1 cellular context compared by ENCODE assay signal in the genomic region with DNA sequence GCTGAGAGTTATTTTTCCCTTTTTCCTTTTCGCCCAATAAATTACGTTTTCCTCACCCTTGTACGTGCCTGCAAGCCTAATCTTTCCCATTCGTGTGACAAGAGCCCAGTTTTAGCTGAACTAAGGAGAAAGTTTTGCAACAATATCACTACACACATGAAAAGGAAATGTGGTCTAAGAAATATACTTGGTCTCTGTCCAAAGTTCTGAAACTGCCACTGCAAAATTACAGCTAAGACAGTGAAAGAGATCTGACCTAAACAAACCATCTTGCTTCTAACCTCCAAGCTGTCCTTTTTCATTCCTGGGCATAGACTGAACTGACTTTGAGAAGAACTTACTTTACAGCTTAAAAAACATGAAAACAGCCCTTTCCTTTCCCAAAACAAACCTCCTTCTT.
TF ChIP-seq lines count a peak whose summit lies in the region.

No MANE protein-coding gene starts in this region.

TF ChIP-seq in GM12878, 131 proteins besides CTCF, POLR2A, EP300 and RAD21 (continued from another document):
- TF ChIP-seq, protein P1, sequence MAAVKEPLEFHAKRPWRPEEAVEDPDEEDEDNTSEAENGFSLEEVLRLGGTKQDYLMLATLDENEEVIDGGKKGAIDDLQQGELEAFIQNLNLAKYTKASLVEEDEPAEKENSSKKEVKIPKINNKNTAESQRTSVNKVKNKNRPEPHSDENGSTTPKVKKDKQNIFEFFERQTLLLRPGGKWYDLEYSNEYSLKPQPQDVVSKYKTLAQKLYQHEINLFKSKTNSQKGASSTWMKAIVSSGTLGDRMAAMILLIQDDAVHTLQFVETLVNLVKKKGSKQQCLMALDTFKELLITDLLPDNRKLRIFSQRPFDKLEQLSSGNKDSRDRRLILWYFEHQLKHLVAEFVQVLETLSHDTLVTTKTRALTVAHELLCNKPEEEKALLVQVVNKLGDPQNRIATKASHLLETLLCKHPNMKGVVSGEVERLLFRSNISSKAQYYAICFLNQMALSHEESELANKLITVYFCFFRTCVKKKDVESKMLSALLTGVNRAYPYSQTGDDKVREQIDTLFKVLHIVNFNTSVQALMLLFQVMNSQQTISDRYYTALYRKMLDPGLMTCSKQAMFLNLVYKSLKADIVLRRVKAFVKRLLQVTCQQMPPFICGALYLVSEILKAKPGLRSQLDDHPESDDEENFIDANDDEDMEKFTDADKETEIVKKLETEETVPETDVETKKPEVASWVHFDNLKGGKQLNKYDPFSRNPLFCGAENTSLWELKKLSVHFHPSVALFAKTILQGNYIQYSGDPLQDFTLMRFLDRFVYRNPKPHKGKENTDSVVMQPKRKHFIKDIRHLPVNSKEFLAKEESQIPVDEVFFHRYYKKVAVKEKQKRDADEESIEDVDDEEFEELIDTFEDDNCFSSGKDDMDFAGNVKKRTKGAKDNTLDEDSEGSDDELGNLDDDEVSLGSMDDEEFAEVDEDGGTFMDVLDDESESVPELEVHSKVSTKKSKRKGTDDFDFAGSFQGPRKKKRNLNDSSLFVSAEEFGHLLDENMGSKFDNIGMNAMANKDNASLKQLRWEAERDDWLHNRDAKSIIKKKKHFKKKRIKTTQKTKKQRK (IDR thresholded peaks at IDR 0.05; ENCODE audit: low read depth, low read length), result no peak
- TF ChIP-seq, protein P2, sequence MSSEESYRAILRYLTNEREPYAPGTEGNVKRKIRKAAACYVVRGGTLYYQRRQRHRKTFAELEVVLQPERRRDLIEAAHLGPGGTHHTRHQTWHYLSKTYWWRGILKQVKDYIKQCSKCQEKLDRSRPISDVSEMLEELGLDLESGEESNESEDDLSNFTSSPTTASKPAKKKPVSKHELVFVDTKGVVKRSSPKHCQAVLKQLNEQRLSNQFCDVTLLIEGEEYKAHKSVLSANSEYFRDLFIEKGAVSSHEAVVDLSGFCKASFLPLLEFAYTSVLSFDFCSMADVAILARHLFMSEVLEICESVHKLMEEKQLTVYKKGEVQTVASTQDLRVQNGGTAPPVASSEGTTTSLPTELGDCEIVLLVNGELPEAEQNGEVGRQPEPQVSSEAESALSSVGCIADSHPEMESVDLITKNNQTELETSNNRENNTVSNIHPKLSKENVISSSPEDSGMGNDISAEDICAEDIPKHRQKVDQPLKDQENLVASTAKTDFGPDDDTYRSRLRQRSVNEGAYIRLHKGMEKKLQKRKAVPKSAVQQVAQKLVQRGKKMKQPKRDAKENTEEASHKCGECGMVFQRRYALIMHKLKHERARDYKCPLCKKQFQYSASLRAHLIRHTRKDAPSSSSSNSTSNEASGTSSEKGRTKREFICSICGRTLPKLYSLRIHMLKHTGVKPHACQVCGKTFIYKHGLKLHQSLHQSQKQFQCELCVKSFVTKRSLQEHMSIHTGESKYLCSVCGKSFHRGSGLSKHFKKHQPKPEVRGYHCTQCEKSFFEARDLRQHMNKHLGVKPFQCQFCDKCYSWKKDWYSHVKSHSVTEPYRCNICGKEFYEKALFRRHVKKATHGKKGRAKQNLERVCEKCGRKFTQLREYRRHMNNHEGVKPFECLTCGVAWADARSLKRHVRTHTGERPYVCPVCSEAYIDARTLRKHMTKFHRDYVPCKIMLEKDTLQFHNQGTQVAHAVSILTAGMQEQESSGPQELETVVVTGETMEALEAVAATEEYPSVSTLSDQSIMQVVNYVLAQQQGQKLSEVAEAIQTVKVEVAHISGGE (CRISPR knock-in tag; IDR thresholded peaks at IDR 0.05), result no peak
